In the genomic region with DNA sequence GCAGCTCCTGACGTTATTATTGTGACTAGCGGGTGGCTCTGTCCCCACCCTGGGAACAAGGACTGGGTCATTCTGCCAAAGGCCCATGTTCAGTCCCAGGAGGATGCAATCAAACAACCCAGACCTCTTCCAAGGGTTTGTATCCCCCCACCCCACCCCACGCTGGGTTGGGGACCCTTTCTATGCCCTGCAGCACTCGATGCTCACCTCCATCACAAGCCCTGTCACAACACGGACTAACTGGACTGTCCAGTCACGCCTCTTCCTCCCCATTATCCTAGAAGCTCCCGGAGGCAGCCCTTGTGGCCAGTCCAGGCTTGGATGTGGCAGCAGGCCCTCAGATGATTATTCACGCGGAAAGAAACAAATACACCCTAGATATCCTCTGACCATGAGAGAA, we compare ENCODE assay signal across 30 cellular contexts. TPM values are rescaled to one million over a fixed set of nuclear protein-coding genes. Genes with fewer than 3 reads are reported as not detected.
DNase-seq lines count a peak whose midpoint lies in the region; ATAC-seq and TF ChIP-seq lines count a peak whose summit lies in the region.
"Had no signal": no experiment of that assay in that cellular context is flagged by ENCODE, and none has a peak within 500 bp of the region (broad histone marks: within the 10 kb centered on the region; RNA-seq: fewer than 3 reads in every experiment).

No MANE protein-coding gene starts in this region.

- H3K9me3 ChIP-seq in HUES48 (ENCODE audit: control insufficient read depth, insufficient read depth, low read length), result no peaks in the 10 kb centered on the region
- no peaks in the 10 kb centered on the region for H3K9me3 ChIP-seq in suprapubic skin
- H3K9me3 ChIP-seq: Caco-2, esophagus squamous epithelium, right lobe of liver had no signal

- H3K4me1 Mint-ChIP-seq in chondrocyte (ENCODE audit: low read depth), result peaks cover 14% of the 10 kb centered on the region
- H3K4me1 Mint-ChIP-seq in natural killer cell treated with Interleukin-12 subunit alpha and Interleukin-12 subunit beta and Interleukin-15 and Interleukin-18, amount 100 ng/mL, for 72 hours (ENCODE audit: low read depth in 2 of 2), result no peaks in the 10 kb centered on the region

- H3K27me3 Mint-ChIP-seq in chondrocyte (ENCODE audit: low read depth), result peaks cover 46% of the 10 kb centered on the region
- peaks cover 26 to 29% of the 10 kb centered on the region in 2 donors for H3K27me3 Mint-ChIP-seq in natural killer cell treated with Interleukin-12 subunit alpha and Interleukin-12 subunit beta and Interleukin-15 and Interleukin-18, amount 100 ng/mL, for 72 hours

- no peak overlapping the region for H2BK15ac ChIP-seq in mesendoderm (replicated peaks; ENCODE audit: low read depth)

- H3K36me3 ChIP-seq in HUES48 (ENCODE audit: control insufficient read depth, insufficient read depth, low read length) (0 out of 2 replicates have a peak, but pooled peaks cover 4% of the 10 kb centered on the region), mesendoderm (ENCODE audit: control insufficient read depth, insufficient read depth, low read length) (no peaks in the 10 kb centered on the region), suprapubic skin (no peaks in the 10 kb centered on the region)
- H3K36me3 ChIP-seq: esophagus squamous epithelium, right lobe of liver had no signal

- no peak overlapping the region for H3K56ac ChIP-seq in mesendoderm (ENCODE audit: low read length)

- peaks cover 7% of the 10 kb centered on the region; the same call in 1 of the 2 replicates for H3K27me3 ChIP-seq in HUES48 (ENCODE audit: control insufficient read depth, insufficient read depth, low read length)
- H3K27me3 ChIP-seq in mesendoderm (ENCODE audit: insufficient read depth, low read length, poor library complexity), result no peaks in the 10 kb centered on the region
- H3K27me3 ChIP-seq in suprapubic skin, result peaks cover 76% of the 10 kb centered on the region
- H3K27me3 ChIP-seq: right lobe of liver had no signal

- no peak overlapping the region for H3K18ac ChIP-seq in mesendoderm (ENCODE audit: low read length)

- H3K9me3 Mint-ChIP-seq in chondrocyte (ENCODE audit: low read depth), result no peaks in the 10 kb centered on the region
- H3K9me3 Mint-ChIP-seq in natural killer cell treated with Interleukin-12 subunit alpha and Interleukin-12 subunit beta and Interleukin-15 and Interleukin-18, amount 100 ng/mL, for 72 hours, result no peaks in the 10 kb centered on the region
- H3K9me3 Mint-ChIP-seq: activated naive CD8-positive, alpha-beta T cell treated with anti-CD3 and anti-CD28 coated beads, Interleukin-2, amount 50 U/mL, for 24 hours; dendritic cell treated with granulocyte-macrophage colony-stimulating factor and Interleukin-4, amounts not matched to agents 40 ng/mL and 50 ng/mL, for 4 days; IgD-negative memory B cell; immature natural killer cell; nephron progenitor cell had no signal

- ATAC-seq in natural killer cell treated with Interleukin-12 subunit alpha and Interleukin-12 subunit beta and Interleukin-15 and Interleukin-18, amount 100 ng/mL, for 72 hours, result no peak
- ATAC-seq: activated CD8-positive, alpha-beta T cell treated with anti-CD3 and anti-CD28 coated beads, Interleukin-2, amount 10 ng/mL, durations not matched to agents 7 days and 5 days; activated naive CD8-positive, alpha-beta T cell treated with anti-CD3 and anti-CD28 coated beads, Interleukin-2, amount 50 U/mL, for 24 hours; GM12878; Panc1; right lobe of liver had no signal

- H2BK5ac ChIP-seq in mesendoderm (ENCODE audit: low read length), result no peak overlapping the region

- H3K4me1 ChIP-seq in HUES48 (ENCODE audit: control insufficient read depth, insufficient read depth, low read length) (peaks cover 70% of the 10 kb centered on the region), mesendoderm (ENCODE audit: control insufficient read depth, low read depth, low read length) (peaks cover 22% of the 10 kb centered on the region), suprapubic skin (peaks cover 26% of the 10 kb centered on the region)
- H3K4me1 ChIP-seq: parathyroid adenoma had no signal

- H3K27ac Mint-ChIP-seq in chondrocyte (ENCODE audit: unreplicated experiment), result no peak overlapping the region
- H3K27ac Mint-ChIP-seq in natural killer cell treated with Interleukin-12 subunit alpha and Interleukin-12 subunit beta and Interleukin-15 and Interleukin-18, amount 100 ng/mL, for 72 hours, result no peak overlapping the region
- H3K27ac Mint-ChIP-seq: activated CD8-positive, alpha-beta T cell treated with anti-CD3 and anti-CD28 coated beads, Interleukin-2, amount 10 ng/mL, durations not matched to agents 7 days and 5 days; activated naive CD8-positive, alpha-beta T cell treated with anti-CD3 and anti-CD28 coated beads, Interleukin-2, amount 50 U/mL, for 24 hours; dendritic cell treated with granulocyte-macrophage colony-stimulating factor and Interleukin-4, amounts not matched to agents 40 ng/mL and 50 ng/mL, for 4 days; IgD-negative memory B cell; immature natural killer cell; nephron progenitor cell had no signal

- no peak overlapping the region for H3K9ac ChIP-seq in HUES48 (ENCODE audit: low read depth, low read length)
- no peak overlapping the region for H3K9ac ChIP-seq in mesendoderm (ENCODE audit: low read length)
- H3K9ac ChIP-seq: GM23248, parathyroid adenoma had no signal

- H3K36me3 Mint-ChIP-seq in chondrocyte (ENCODE audit: low read depth), result peaks cover 2% of the 10 kb centered on the region
- no peaks in the 10 kb centered on the region for H3K36me3 Mint-ChIP-seq in natural killer cell treated with Interleukin-12 subunit alpha and Interleukin-12 subunit beta and Interleukin-15 and Interleukin-18, amount 100 ng/mL, for 72 hours
- H3K36me3 Mint-ChIP-seq: immature natural killer cell had no signal

- TF ChIP-seq EP300 in suprapubic skin (IDR thresholded peaks at IDR 0.05), result no peak

- no peak overlapping the region for H4K8ac ChIP-seq in mesendoderm (ENCODE audit: low read depth, low read length)

- H3K4ac ChIP-seq in mesendoderm (ENCODE audit: low read depth, low read length), result no peak overlapping the region

- peak overlapping the region; percentile 96 for H3K27ac ChIP-seq in HUES48 (ENCODE audit: low read depth, low read length)
- H3K27ac ChIP-seq in mesendoderm (ENCODE audit: low read depth, low read length), result no peak overlapping the region
- H3K27ac ChIP-seq in suprapubic skin, result no peak overlapping the region
- H3K27ac ChIP-seq: C4-2B, esophagus squamous epithelium, GM23248, parathyroid adenoma had no signal

- DNase-seq in chondrocyte (ENCODE audit: low spot score) (peak; percentile 30), mesendoderm (no peak), suprapubic skin (ENCODE audit: low spot score in 2 of 2) (peak; percentile 30 to 43), DMS114 treated with DMSO at 0.1 percent for 48 hours (lab: John Stamatoyannopoulos, UW; ENCODE audit: unreplicated experiment) (no peak), glomerular visceral epithelial cell (ENCODE audit: extremely low spot score) (no peak)
- no peak for DNase-seq in natural killer cell treated with Interleukin-12 subunit alpha and Interleukin-12 subunit beta and Interleukin-15 and Interleukin-18, amount 100 ng/mL, for 72 hours (ENCODE audit: low spot score)
- DNase-seq: activated CD8-positive, alpha-beta T cell treated with anti-CD3 and anti-CD28 coated beads, Interleukin-2, amount 10 ng/mL, durations not matched to agents 7 days and 5 days; activated gamma-delta T cell treated with Interleukin-2 at 50 U/mL for 16 hours; activated naive CD8-positive, alpha-beta T cell treated with anti-CD3 and anti-CD28 coated beads, Interleukin-2, amount 50 U/mL, for 24 hours; activated T-cell treated with anti-CD3 and anti-CD28 coated beads for 4 hours; esophagus squamous epithelium; foreskin melanocyte; GM23248; hippocampal formation; immature natural killer cell; NCI-H1048; NCI-H1694; nephron progenitor cell; stimulated activated CD4-positive, alpha-beta T cell treated with anti-CD3 and anti-CD28 coated beads, Interleukin-12 subunit alpha, Interleukin-12 subunit beta, amount 100 ng/mL, for 4 hours; stimulated activated CD4-positive, alpha-beta T cell treated with anti-CD3 and anti-CD28 coated beads, Interleukin-4, amount 100 ng/mL, for 1 hour; T-helper 1 cell had no signal

- H3K4me2 ChIP-seq in mesendoderm (ENCODE audit: low read length), result no peak overlapping the region

- TF ChIP-seq CTCF in chondrocyte (IDR thresholded peaks at IDR 0.05) (no peak), suprapubic skin (IDR thresholded peaks at IDR 0.05) (no peak)

- peak overlapping the region; percentile 77 for H2AK5ac ChIP-seq in mesendoderm (ENCODE audit: low read length)

- H3K4me3 ChIP-seq in HUES48 (ENCODE audit: low read depth, low read length) (0 out of 2 replicates have a peak overlapping the region, but pooled peaks have one; percentile 95), mesendoderm (ENCODE audit: low read length) (no peak overlapping the region), suprapubic skin (no peak overlapping the region)
- H3K4me3 ChIP-seq: esophagus squamous epithelium, GM12878, GM23248, right lobe of liver had no signal

- no peak for TF ChIP-seq POLR2A in suprapubic skin (IDR thresholded peaks at IDR 0.05)

- no peak overlapping the region for H2BK120ac ChIP-seq in mesendoderm (ENCODE audit: low read depth, low read length)

- H3K4me3 Mint-ChIP-seq in chondrocyte (ENCODE audit: unreplicated experiment), result no peak overlapping the region
- H3K4me3 Mint-ChIP-seq in natural killer cell treated with Interleukin-12 subunit alpha and Interleukin-12 subunit beta and Interleukin-15 and Interleukin-18, amount 100 ng/mL, for 72 hours, result no peak overlapping the region
- H3K4me3 Mint-ChIP-seq: activated CD8-positive, alpha-beta T cell treated with anti-CD3 and anti-CD28 coated beads, Interleukin-2, amount 10 ng/mL, durations not matched to agents 7 days and 5 days; activated naive CD8-positive, alpha-beta T cell treated with anti-CD3 and anti-CD28 coated beads, Interleukin-2, amount 50 U/mL, for 24 hours; dendritic cell treated with granulocyte-macrophage colony-stimulating factor and Interleukin-4, amounts not matched to agents 40 ng/mL and 50 ng/mL, for 4 days; immature natural killer cell; nephron progenitor cell had no signal

- H3K79me1 ChIP-seq in mesendoderm (ENCODE audit: low read length), result no peaks in the 10 kb centered on the region

- H4K5ac ChIP-seq in mesendoderm (ENCODE audit: low read length), result no peak overlapping the region

- H3K79me2 ChIP-seq in mesendoderm (ENCODE audit: control insufficient read depth, insufficient read depth, low read length), result peaks cover 9% of the 10 kb centered on the region
- H3K79me2 ChIP-seq: parathyroid adenoma had no signal

- no peak overlapping the region for H3K23ac ChIP-seq in mesendoderm (ENCODE audit: low read length)

- no CpG with 5 or more reads among the region's 9 CpGs for WGBS in mesendoderm (ENCODE audit: extremely low coverage, insufficient coverage, low lambda C conversion rate)
- WGBS in suprapubic skin, result 67% methylated on average over 9 of the region's 9 CpGs

RNA-seq across cellular contexts. Expression of a gene that starts 3.7 kb away (rescaled TPM):
- total RNA-seq in chondrocyte, result 0.53 to 1.6 TPM (median 0.97 TPM) in 3 replicates
- polyA plus RNA-seq in mesendoderm (2013, experiment 1 of 2), result 7.5 TPM
- polyA plus RNA-seq in mesendoderm (2013, experiment 2 of 2), result 7.3 TPM
- 10 to 100 TPM in 2 of 4 donors, 1 to 10 TPM in 2; 5.9 to 14.0 (median 10.1) TPM for total RNA-seq in suprapubic skin
- under 1 TPM in 1 of 2 donors, not detected in 1; 0.11 TPM for total RNA-seq in natural killer cell treated with Interleukin-12 subunit alpha and Interleukin-12 subunit beta and Interleukin-15 and Interleukin-18, amount 100 ng/mL, for 72 hours
- total RNA-seq: activated CD8-positive, alpha-beta T cell treated with anti-CD3 and anti-CD28 coated beads, Interleukin-2, amount 10 ng/mL, durations not matched to agents 7 days and 5 days had no signal
- polyA plus RNA-seq: IgD-negative memory B cell, immature natural killer cell had no signal

Comparison
In these comparisons a context has a peak if more than half of its experiments do, and no peak if none do; other contexts are left out.
1. DNase-seq: peak in chondrocyte (single experiment) and suprapubic skin (2 of 2); none in mesendoderm (single experiment), DMS114 treated with DMSO at 0.1 percent for 48 hours (single experiment), glomerular visceral epithelial cell (single experiment) and natural killer cell treated with Interleukin-12 subunit alpha and Interleukin-12 subunit beta and Interleukin-15 and Interleukin-18, amount 100 ng/mL, for 72 hours (single experiment).